9 cellular contexts compared by ENCODE assay signal in the genomic region with DNA sequence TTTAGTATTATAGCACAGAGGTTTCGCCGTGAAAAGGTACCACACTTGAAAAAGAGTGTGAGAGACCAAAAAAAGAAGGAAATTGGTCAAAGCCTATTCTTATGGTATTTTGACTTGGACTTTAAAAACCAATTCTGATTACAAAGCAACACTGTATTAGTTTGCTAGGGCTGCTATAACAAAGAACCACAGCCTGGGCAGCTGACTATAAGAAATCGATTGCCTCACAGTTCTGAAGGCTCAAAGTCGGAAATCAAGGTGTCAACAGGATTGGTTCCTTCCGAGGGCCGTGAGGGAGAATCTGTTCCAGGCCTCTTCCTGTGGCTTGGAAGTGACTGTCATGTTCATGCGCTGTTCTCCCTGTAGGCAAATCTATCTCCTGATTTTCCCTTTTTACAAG. TPM values are rescaled to one million over a fixed set of nuclear protein-coding genes. Genes with fewer than 3 reads are reported as not detected.
"Had no signal": no experiment of that assay in that cellular context is flagged by ENCODE, and none has a peak within 500 bp of the region (broad histone marks: within the 10 kb centered on the region; RNA-seq: fewer than 3 reads in every experiment).

No MANE protein-coding gene starts in this region.

- DNase-seq: GDM1, GF-D8 had no signal

- H3K4me3 ChIP-seq: GM12878 had no signal

- FAIRE-seq: G401.6, GM12878, GM12891, GM12892, GM18507, GM19239 had no signal

RNA-seq across cellular contexts. Expression of a gene that starts 17.9 kb away (rescaled TPM):
- total RNA-seq: G401 had no signal
